8 cellular contexts compared by ENCODE assay signal in the genomic region with DNA sequence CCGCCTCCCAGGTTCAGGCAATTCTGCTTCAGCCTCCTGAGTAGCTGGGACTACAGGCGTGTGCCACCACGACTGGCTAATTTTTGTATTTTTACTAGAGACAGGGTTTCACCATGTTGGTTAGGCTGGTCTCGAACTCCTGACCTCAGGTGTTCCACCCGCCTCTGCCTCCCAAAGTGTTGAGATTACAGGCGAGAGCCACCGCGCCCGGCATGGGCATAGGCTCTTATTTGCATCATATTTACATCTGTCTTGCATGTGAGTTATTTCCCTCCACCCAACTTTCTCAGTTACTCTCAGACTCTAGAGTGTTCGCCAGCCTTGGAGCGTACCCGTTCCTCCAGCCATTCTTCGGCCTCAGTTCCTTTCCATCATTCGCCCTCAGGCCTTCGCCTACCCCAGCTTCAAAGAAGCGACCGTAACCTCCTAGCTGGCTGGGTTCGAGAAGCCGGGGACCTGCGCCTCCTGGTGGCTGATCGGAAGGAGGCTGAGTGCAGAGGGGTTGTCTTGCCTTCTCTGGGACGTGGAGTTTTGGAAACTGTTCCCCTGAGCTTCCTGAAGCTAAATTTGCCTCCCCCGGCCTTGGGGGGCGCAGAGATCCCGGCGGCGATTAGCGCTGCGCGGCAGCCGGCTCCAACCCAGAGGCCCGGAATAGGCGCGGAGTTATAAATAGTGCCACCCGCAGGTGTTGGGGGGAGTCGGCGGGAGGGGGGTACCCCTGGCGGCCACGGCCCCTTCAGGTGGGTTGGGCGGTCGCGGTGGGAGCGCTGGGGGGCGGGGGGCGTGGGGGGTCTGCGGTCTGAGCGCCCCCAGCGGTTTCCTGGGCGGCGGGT. TPM values are rescaled to one million over a fixed set of nuclear protein-coding genes. Genes with fewer than 3 reads are reported as not detected.
A peak's percentile ranks its signal among the peaks of the same experiment; 100 is the strongest.
DNase-seq lines count a peak whose midpoint lies in the region; ATAC-seq and TF ChIP-seq lines count a peak whose summit lies in the region.

No MANE protein-coding gene starts in this region.

- H3K27me3 ChIP-seq in CD8-positive, alpha-beta T cell (ENCODE audit: insufficient read depth, low read length): no peaks in the 10 kb centered on the region
- H3K27me3 ChIP-seq in HL-60 (ENCODE audit: insufficient read depth, poor library complexity, severe bottlenecking) (no peaks in the 10 kb centered on the region), ovary (no peaks in the 10 kb centered on the region), uterus (no peaks in the 10 kb centered on the region)

- intact Hi-C loops in CD8-positive, alpha-beta T cell (cut with DNase I, micrococcal nuclease): loop anchor here (1.0 kb wide), 2 partner anchors 18 to 62 kb away; no protein-coding TSS in a partner anchor
- intact Hi-C loops in ovary (cut with DNase I): loop anchor here in 2 of 4 donors (5.0 kb wide), 1 partner anchor 37 kb away; a partner anchor contains a TSS
- intact Hi-C loops in uterus (cut with DNase I; ENCODE audit: low total_unique reads): no loop called here

- no peak overlapping the region for H3K27ac ChIP-seq in CD8-positive, alpha-beta T cell (ENCODE audit: low read depth, low read length)
- H3K27ac ChIP-seq in HL-60 (replicated peaks): peak overlapping the region; percentile 88
- peak overlapping the region; percentile 81 to 94 for H3K27ac ChIP-seq in ovary
- H3K27ac ChIP-seq in uterus: peak overlapping the region; percentile 95 to 99

- DNase-seq in CD8-positive, alpha-beta T cell: peak; percentile 40 to 78 (median 63)
- DNase-seq in HL-60 (ENCODE audit: low read depth in 1 of 2, low spot score in 1 of 2) (peak; percentile 67 to 85), RPMI8226 (peak; percentile 90), germinal center (ENCODE audit: low spot score) (peak; percentile 80), ovary (peak; percentile 69 to 82 (median 80)), uterus (peak; percentile 70 to 78)
- peak; percentile 39 for DNase-seq in activated gamma-delta T cell treated with anti-CD3 and anti-CD28 coated beads, Interleukin-2, amount 50 U/mL, for 16 hours (ENCODE audit: low read depth)

- peak overlapping the region; percentile 74 for H3K27ac Mint-ChIP-seq in CD8-positive, alpha-beta T cell

- H3K4me3 Mint-ChIP-seq in CD8-positive, alpha-beta T cell: peak overlapping the region; percentile 88

- no peaks in the 10 kb centered on the region for H3K9me3 ChIP-seq in CD8-positive, alpha-beta T cell (ENCODE audit: low read length)
- H3K9me3 ChIP-seq in ovary: no peaks in the 10 kb centered on the region
- no peaks in the 10 kb centered on the region for H3K9me3 ChIP-seq in uterus

- peaks cover 2% of the 10 kb centered on the region for H3K36me3 Mint-ChIP-seq in CD8-positive, alpha-beta T cell

- H3K27me3 Mint-ChIP-seq in CD8-positive, alpha-beta T cell (ENCODE audit: low read depth): peaks cover 2% of the 10 kb centered on the region

- peaks cover 29% of the 10 kb centered on the region for H3K4me1 ChIP-seq in CD8-positive, alpha-beta T cell (ENCODE audit: insufficient read depth, low read length)
- no peaks in the 10 kb centered on the region for H3K4me1 ChIP-seq in ovary (ENCODE audit: insufficient read depth)
- peaks cover 0 to 11% of the 10 kb centered on the region in 2 donors for H3K4me1 ChIP-seq in uterus

- 8 to 10% (median 10%) methylated on average over 44 to 50 of the region's 50 CpGs for WGBS in ovary, 3 donors

- CTCF ChIA-PET in CD8-positive, alpha-beta T cell (lab: Charles Lee): interaction anchor here (0.6 to 10.9 kb wide), 27 partner anchors 10 to 718 kb away, joined by 3 to 178 read pairs (median 5); a partner anchor contains a TSS

- POLR2A ChIA-PET in CD8-positive, alpha-beta T cell (lab: Charles Lee): interaction anchor here (0.8 to 2.1 kb wide), 7 partner anchors 13 to 44 kb away, joined by 3 to 10 read pairs (median 6); a partner anchor contains a TSS

- peaks cover 32% of the 10 kb centered on the region for H3K4me1 Mint-ChIP-seq in CD8-positive, alpha-beta T cell (ENCODE audit: low read depth)

- TF ChIP-seq CTCF in CD8-positive, alpha-beta T cell (IDR thresholded peaks at IDR 0.05): peak; percentile 84
- TF ChIP-seq CTCF in HL-60 (IDR thresholded peaks at IDR 0.05; ENCODE audit: insufficient read depth, low read length): peak; percentile 91
- peak; percentile 73 to 86 (median 82) for TF ChIP-seq CTCF in ovary (IDR thresholded peaks at IDR 0.05)
- peak; percentile 65 to 79 (median 74) for TF ChIP-seq CTCF in uterus (IDR thresholded peaks at IDR 0.05)

- H3K36me3 ChIP-seq in CD8-positive, alpha-beta T cell (ENCODE audit: insufficient read depth, low read length): no peaks in the 10 kb centered on the region
- H3K36me3 ChIP-seq in ovary (no peaks in the 10 kb centered on the region), uterus (no peaks in the 10 kb centered on the region)

- TF ChIP-seq POLR2A in ovary (IDR thresholded peaks at IDR 0.05) (no peak), uterus (IDR thresholded peaks at IDR 0.05) (no peak)

- H3K9me3 Mint-ChIP-seq in CD8-positive, alpha-beta T cell: no peaks in the 10 kb centered on the region

- no peak for TF ChIP-seq EP300 in ovary (IDR thresholded peaks at IDR 0.05)

- H3K4me3 ChIP-seq in CD8-positive, alpha-beta T cell (ENCODE audit: low read depth, low read length): peak overlapping the region; percentile 63
- H3K4me3 ChIP-seq in HL-60 (replicated peaks; ENCODE audit: insufficient read depth, low read length) (peak overlapping the region; percentile 72), ovary (peak overlapping the region; percentile 82), uterus (peak overlapping the region; percentile 56 to 97)

- ATAC-seq in CD8-positive, alpha-beta T cell: peak; percentile 3
- no peak for ATAC-seq in HG02642 (IDR thresholded peaks at IDR 0.05; ENCODE audit: poor library complexity, unreplicated experiment)

RNA-seq across cellular contexts. Expression of a gene that starts 3.6 kb away (rescaled TPM):
- 1 to 10 TPM; 6.9 to 7.1 TPM for total RNA-seq in CD8-positive, alpha-beta T cell
- 10 to 100 TPM; 15.3 to 45.5 (median 33.1) TPM for total RNA-seq in ovary
- 10 to 100 TPM in 1 of 2 donors, 1 to 10 TPM in 1; 3.6 to 18.2 TPM for polyA plus RNA-seq in ovary
- total RNA-seq in uterus: 10 to 100 TPM in 2 of 4 donors, 1 to 10 TPM in 2; 3.8 to 53.4 (median 11.9) TPM

RNA-seq across cellular contexts. Expression of a gene that starts 5.6 kb away (rescaled TPM):
- total RNA-seq in CD8-positive, alpha-beta T cell: not detected
- total RNA-seq in ovary: not detected
- not detected for polyA plus RNA-seq in ovary
- under 1 TPM in 1 of 4 donors, not detected in 3; 0.83 TPM for total RNA-seq in uterus

RNA-seq across cellular contexts. Expression of a gene that starts 15.9 kb away (rescaled TPM):
- total RNA-seq in CD8-positive, alpha-beta T cell: 10 to 100 TPM; 17.4 to 19.0 TPM
- total RNA-seq in ovary (10 to 100 TPM; 11.1 to 30.0 (median 19.9) TPM), uterus (10 to 100 TPM; 12.6 to 33.8 (median 20.7) TPM)
- polyA plus RNA-seq in ovary: 10 to 100 TPM; 14.2 to 16.4 TPM

RNA-seq across cellular contexts. Expression of a gene that starts 24.6 kb away (rescaled TPM):
- 1 to 10 TPM; 2.3 to 2.9 TPM for total RNA-seq in CD8-positive, alpha-beta T cell
- 10 to 100 TPM; 12.2 to 29.9 (median 24.8) TPM for total RNA-seq in ovary
- polyA plus RNA-seq in ovary: 10 to 100 TPM; 41.7 to 55.8 TPM
- total RNA-seq in uterus: 10 to 100 TPM; 14.1 to 52.7 (median 22.8) TPM

RNA-seq across cellular contexts. Expression of a gene that starts 28.5 kb away (rescaled TPM):
- total RNA-seq in CD8-positive, alpha-beta T cell: 10 to 100 TPM; 54.5 to 58.3 TPM
- total RNA-seq in ovary (100 to 1,000 TPM in 1 of 7 donors, 10 to 100 TPM in 6; 36.8 to 183 (median 80.0) TPM), uterus (100 to 1,000 TPM in 2 of 4 donors, 10 to 100 TPM in 2; 93.5 to 149 (median 101) TPM)
- 100 to 1,000 TPM in 1 of 2 donors, 10 to 100 TPM in 1; 56.8 to 161 TPM for polyA plus RNA-seq in ovary

Comparison
In these comparisons a context has a peak if more than half of its experiments do, and no peak if none do; other contexts are left out.
1. DNase-seq: peak in every context shown above with its lines; median percentile 90 in RPMI8226; 80 in germinal center; 80 in ovary; 76 in HL-60; 74 in uterus; 63 in CD8-positive, alpha-beta T cell; 39 in activated gamma-delta T cell treated with anti-CD3 and anti-CD28 coated beads, Interleukin-2, amount 50 U/mL, for 16 hours.